Comparison of ENCODE assay signal across 16 cellular contexts in genomic region chrX:2373615-2374014, GRCh38.
DNase-seq lines count a peak whose midpoint lies in the region; ATAC-seq and TF ChIP-seq lines count a peak whose summit lies in the region.
"Had no signal": no experiment of that assay in that cellular context is flagged by ENCODE, and none has a peak within 500 bp of the region (broad histone marks: within the 10 kb centered on the region; RNA-seq: fewer than 3 reads in every experiment).

No MANE protein-coding gene starts in this region.

- H3K4me1 ChIP-seq in CD8-positive, alpha-beta T cell (ENCODE audit: insufficient read depth, low read length), result no peaks in the 10 kb centered on the region
- no peaks in the 10 kb centered on the region; the same call in 1 of the 2 replicates for H3K4me1 ChIP-seq in H9 (ENCODE audit: insufficient read depth, low read length)
- peaks cover 17 to 21% of the 10 kb centered on the region in 2 experiments for H3K4me1 ChIP-seq in neutrophil (ENCODE audit: control insufficient read depth in 1 of 2, insufficient read depth in 1 of 2, low read depth in 1 of 2, low read length in 1 of 2)
- H3K4me1 ChIP-seq: BE2C had no signal

- H4K8ac ChIP-seq in H9 (replicated peaks; ENCODE audit: insufficient read length, low read depth, low read length), result no peak overlapping the region

- no peak overlapping the region for H2BK12ac ChIP-seq in H9 (ENCODE audit: insufficient read length, low read depth, low read length)

- peak overlapping the region; percentile 49 for H3K27ac Mint-ChIP-seq in CD8-positive, alpha-beta T cell
- H3K27ac Mint-ChIP-seq in H9, result peak overlapping the region in 2 of 3 experiments; percentile 20 to 39; a peak in 2 of 7 replicates
- H3K27ac Mint-ChIP-seq in central memory CD8-positive, alpha-beta T cell (ENCODE audit: low read depth), result peak overlapping the region; percentile 83
- H3K27ac Mint-ChIP-seq: HFFc6 had no signal

- peaks cover 54% of the 10 kb centered on the region for H3K36me3 Mint-ChIP-seq in CD8-positive, alpha-beta T cell
- H3K36me3 Mint-ChIP-seq in H9 (ENCODE audit: insufficient read depth in 1 of 3, low read depth in 3 of 3), result peaks cover 27 to 46% (median 40%) of the 10 kb centered on the region in 3 experiments
- H3K36me3 Mint-ChIP-seq in central memory CD8-positive, alpha-beta T cell (ENCODE audit: insufficient read depth), result peaks cover 12% of the 10 kb centered on the region

- H3K79me2 ChIP-seq in H9 (ENCODE audit: insufficient read depth, low read length), result no peaks in the 10 kb centered on the region

- H3K27me3 ChIP-seq in CD8-positive, alpha-beta T cell (ENCODE audit: insufficient read depth, low read length), result no peaks in the 10 kb centered on the region
- H3K27me3 ChIP-seq in H9 (ENCODE audit: insufficient read depth, low read length) (no peaks in the 10 kb centered on the region), neutrophil (no peaks in the 10 kb centered on the region)
- H3K27me3 ChIP-seq: BE2C had no signal

- H3K23me2 ChIP-seq in H9 (ENCODE audit: insufficient read length, low read depth, low read length, poor library complexity, severe bottlenecking), result no peaks in the 10 kb centered on the region

- no peak overlapping the region for H3K23ac ChIP-seq in H9 (ENCODE audit: insufficient read length, low read depth, low read length)

- no peaks in the 10 kb centered on the region for H3K27me3 Mint-ChIP-seq in CD8-positive, alpha-beta T cell (ENCODE audit: low read depth)
- no peaks in the 10 kb centered on the region for H3K27me3 Mint-ChIP-seq in H9 (ENCODE audit: low read depth)
- no peaks in the 10 kb centered on the region for H3K27me3 Mint-ChIP-seq in central memory CD8-positive, alpha-beta T cell

- H3K4me3 Mint-ChIP-seq in CD8-positive, alpha-beta T cell, result no peak overlapping the region
- no peak overlapping the region for H3K4me3 Mint-ChIP-seq in H9
- H3K4me3 Mint-ChIP-seq in central memory CD8-positive, alpha-beta T cell, result no peak overlapping the region
- H3K4me3 Mint-ChIP-seq: HFFc6 had no signal

- DNase-seq in CD8-positive, alpha-beta T cell, result peak in 1 of 7 experiments; percentile 36
- DNase-seq in H9, result no peak
- no peak for DNase-seq in central memory CD8-positive, alpha-beta T cell (ENCODE audit: low spot score in 2 of 2)
- no peak for DNase-seq in AG08396 (ENCODE audit: low spot score)
- DNase-seq: BE2C, DMS79 treated with DMSO at 0.1 percent for 48 hours, GDM1, NCI-H1048, NCI-H146, NCI-H510A treated with DMSO at 0.1 percent for 48 hours, PC-9 had no signal

- no peak overlapping the region for H4K5ac ChIP-seq in H9 (ENCODE audit: insufficient read length, low read depth, low read length)

- H2AFZ ChIP-seq in H9 (ENCODE audit: low read length), result no peak overlapping the region
- H2AFZ ChIP-seq: PC-9 had no signal

- H2BK20ac ChIP-seq in H9 (ENCODE audit: low read depth, low read length, poor library complexity, severe bottlenecking), result no peak overlapping the region

- WGBS in H9 (ENCODE audit: extremely low coverage, insufficient read length, low lambda C conversion rate), result no CpG with 5 or more reads among the region's 8 CpGs

- H3K4ac ChIP-seq in H9 (ENCODE audit: low read depth, low read length), result no peak overlapping the region

- H3T11ph ChIP-seq in H9 (ENCODE audit: low read length), result no peak overlapping the region

- H3K9ac ChIP-seq in H9 (ENCODE audit: extremely low read depth, insufficient read length, low read length), result no peak overlapping the region

- H4K20me1 ChIP-seq in H9 (ENCODE audit: control insufficient read depth, insufficient read depth, insufficient read length), result no peaks in the 10 kb centered on the region

- no peak overlapping the region for H3K27ac ChIP-seq in CD8-positive, alpha-beta T cell (ENCODE audit: low read depth, low read length)
- H3K27ac ChIP-seq in H9 (ENCODE audit: insufficient read length, low read depth, low read length) (no peak overlapping the region), neutrophil (peak overlapping the region; percentile 83)
- H3K27ac ChIP-seq: PC-9 had no signal

- POLR2A ChIA-PET in CD8-positive, alpha-beta T cell (lab: Charles Lee), result no interaction called here

- H3K9me3 ChIP-seq in CD8-positive, alpha-beta T cell (ENCODE audit: low read length), result no peaks in the 10 kb centered on the region
- H3K9me3 ChIP-seq in H9 (ENCODE audit: control insufficient read depth, low read depth, low read length) (no peaks in the 10 kb centered on the region), neutrophil (no peaks in the 10 kb centered on the region)
- H3K9me3 ChIP-seq: BE2C had no signal

- no peak overlapping the region for H3K4me3 ChIP-seq in CD8-positive, alpha-beta T cell (ENCODE audit: low read depth, low read length)
- no peak overlapping the region for H3K4me3 ChIP-seq in neutrophil (ENCODE audit: low read depth in 1 of 2, low read length in 1 of 2)
- H3K4me3 ChIP-seq: GM12878, PC-9 had no signal

- peak; percentile 58 for ATAC-seq in CD8-positive, alpha-beta T cell
- no peak for ATAC-seq in central memory CD8-positive, alpha-beta T cell (replicated peaks; ENCODE audit: extremely low read depth, poor library complexity, severe bottlenecking)
- ATAC-seq in GM21717 (IDR thresholded peaks at IDR 0.05; ENCODE audit: unreplicated experiment) (no peak), HG03039 (IDR thresholded peaks at IDR 0.05; ENCODE audit: unreplicated experiment) (no peak)
- ATAC-seq: GM12878 had no signal

- H3K79me1 ChIP-seq in H9 (ENCODE audit: insufficient read depth, low read depth, low read length, poor library complexity, severe bottlenecking), result no peaks in the 10 kb centered on the region

- no peak overlapping the region for H2AK5ac ChIP-seq in H9 (ENCODE audit: insufficient read length, low read length)

- no peaks in the 10 kb centered on the region for H3K9me3 Mint-ChIP-seq in CD8-positive, alpha-beta T cell
- H3K9me3 Mint-ChIP-seq in H9, result peaks cover 12 to 15% of the 10 kb centered on the region in 2 experiments; a peak in 4 of 5 replicates
- H3K9me3 Mint-ChIP-seq in central memory CD8-positive, alpha-beta T cell, result no peaks in the 10 kb centered on the region
- H3K9me3 Mint-ChIP-seq: HFFc6 had no signal

- TF ChIP-seq CTCF in CD8-positive, alpha-beta T cell (IDR thresholded peaks at IDR 0.05), result no peak
- TF ChIP-seq CTCF in H9 (conservative IDR thresholded peaks at IDR 0.05) (no peak), neutrophil (IDR thresholded peaks at IDR 0.05) (no peak)

- no peak overlapping the region for H2BK5ac ChIP-seq in H9 (ENCODE audit: insufficient read length, low read length)

- no peak overlapping the region for H3K56ac ChIP-seq in H9 (ENCODE audit: insufficient read length, low read depth, low read length)

- H3K4me2 ChIP-seq in H9 (ENCODE audit: insufficient read depth, insufficient read length, low read length), result no peak overlapping the region
- H3K4me2 ChIP-seq: PC-9 had no signal

- intact Hi-C loops in CD8-positive, alpha-beta T cell (cut with DNase I, micrococcal nuclease), result no loop called here

- no peak overlapping the region for H3K14ac ChIP-seq in H9 (ENCODE audit: insufficient read depth, low read length)

- CTCF ChIA-PET in CD8-positive, alpha-beta T cell (lab: Charles Lee), result no interaction called here

- no peak overlapping the region for H3K18ac ChIP-seq in H9 (ENCODE audit: insufficient read length, low read depth, low read length)

- no peaks in the 10 kb centered on the region for H3K36me3 ChIP-seq in CD8-positive, alpha-beta T cell (ENCODE audit: insufficient read depth, low read length)
- peaks cover 7% of the 10 kb centered on the region for H3K36me3 ChIP-seq in neutrophil
- H3K36me3 ChIP-seq: BE2C had no signal

- H2BK15ac ChIP-seq in H9 (ENCODE audit: low read depth, low read length), result no peak overlapping the region

- H3K4me1 Mint-ChIP-seq in CD8-positive, alpha-beta T cell (ENCODE audit: low read depth), result peaks cover 14% of the 10 kb centered on the region
- peaks cover 16 to 20% of the 10 kb centered on the region in 2 experiments for H3K4me1 Mint-ChIP-seq in H9
- peaks cover 29% of the 10 kb centered on the region for H3K4me1 Mint-ChIP-seq in central memory CD8-positive, alpha-beta T cell

- no peak overlapping the region for H4K91ac ChIP-seq in H9 (ENCODE audit: insufficient read length, low read depth, low read length)

- H2BK120ac ChIP-seq in H9 (ENCODE audit: low read depth, low read length, poor library complexity, severe bottlenecking), result no peak overlapping the region

Comparison
In these comparisons a context has a peak if more than half of its experiments do, and no peak if none do; other contexts are left out.
1. H3K27ac Mint-ChIP-seq: peak in every context shown above with its lines; median percentile 83 in central memory CD8-positive, alpha-beta T cell; 49 in CD8-positive, alpha-beta T cell; 30 in H9.